In the genomic region with DNA sequence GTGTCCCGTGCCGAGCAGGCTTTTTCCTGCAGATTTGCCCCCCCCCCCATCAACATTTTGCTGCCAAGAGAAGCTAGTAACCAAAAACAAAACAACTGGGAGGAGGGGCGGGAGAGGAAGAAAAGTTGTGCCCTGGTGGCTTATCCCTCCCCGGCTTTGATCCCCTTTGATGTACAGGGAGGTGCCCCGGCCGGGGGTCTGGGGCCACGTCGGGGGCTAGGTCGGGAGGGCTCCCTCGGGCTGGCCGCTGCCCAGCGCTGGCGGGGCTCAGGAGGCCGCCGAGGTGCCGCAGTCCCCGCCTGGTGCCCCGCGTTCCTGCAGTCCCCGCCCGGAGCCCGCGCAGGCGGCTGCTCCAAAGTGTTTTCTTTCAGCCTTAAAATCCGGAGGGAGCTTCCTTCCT, we compare ENCODE assay signal across 8 cellular contexts. TPM values are rescaled to one million over a fixed set of nuclear protein-coding genes. Genes with fewer than 3 reads are reported as not detected.
A peak's percentile ranks its signal among the peaks of the same experiment; 100 is the strongest.
DNase-seq lines count a peak whose midpoint lies in the region; TF ChIP-seq lines count a peak whose summit lies in the region.
"Not testable (repeated sequence)": the region's sequence is repeated elsewhere in the genome, so short reads cannot be mapped to it uniquely, and the experiment has no call there.

No MANE protein-coding gene starts in this region.

- TF ChIP-seq EP300 in tibial nerve (IDR thresholded peaks at IDR 0.05): not testable (repeated sequence)

- TF ChIP-seq POLR2A in adrenal gland (IDR thresholded peaks at IDR 0.05): peak in 1 of 2 donors; percentile 26
- not testable (repeated sequence) for TF ChIP-seq POLR2A in esophagus squamous epithelium (IDR thresholded peaks at IDR 0.05); tibial nerve (IDR thresholded peaks at IDR 0.05)

- DNase-seq in DMS53 (lab: John Stamatoyannopoulos, UW) (peak; percentile 25), adrenal gland (peak; percentile 7 to 58 (median 25)), kidney tubule cell (ENCODE audit: low spot score) (peak; percentile 1)
- DNase-seq in LNCaP clone FGC (ENCODE audit: low read depth); esophagus squamous epithelium (lab: John Stamatoyannopoulos, UW); tibial nerve (ENCODE audit: low spot score in 2 of 2): not testable (repeated sequence)

- not testable (repeated sequence) for H2AFZ ChIP-seq in parathyroid adenoma

- WGBS in adrenal gland, 4 donors: 1% methylated on average over 19 to 24 of the region's 25 CpGs; no CpG with 5 or more reads in 2 of the 4 donors
- no CpG with 5 or more reads among the region's 25 CpGs for WGBS in esophagus squamous epithelium, 2 donors
- WGBS in tibial nerve, 2 donors: 6% methylated on average over 5 to 7 of the region's 25 CpGs

- intact Hi-C loops in adrenal gland (cut with DNase I); esophagus squamous epithelium (cut with DNase I): not testable (repeated sequence)

- H3K9me3 ChIP-seq in adrenal gland (replicated peaks in 1 of 3); esophagus squamous epithelium; parathyroid adenoma (ENCODE audit: control insufficient read depth, low read length); tibial nerve: not testable (repeated sequence)

- H3K27me3 ChIP-seq in adrenal gland; esophagus squamous epithelium; parathyroid adenoma (ENCODE audit: control insufficient read depth, insufficient read depth, low read length); tibial nerve: not testable (repeated sequence)

- peak overlapping the region; percentile 35; the same call in 1 of the 2 replicates for H3K27ac ChIP-seq in VCaP
- H3K27ac ChIP-seq in adrenal gland: peak overlapping the region in 3 of 5 donors; percentile 73 to 83 (median 73)
- peak overlapping the region; percentile 60 to 84 (median 77) for H3K27ac ChIP-seq in esophagus squamous epithelium
- peak overlapping the region; percentile 65 for H3K27ac ChIP-seq in parathyroid adenoma
- peak overlapping the region; percentile 77 to 92 (median 82) for H3K27ac ChIP-seq in tibial nerve

- not testable (repeated sequence) for H3K4me1 ChIP-seq in adrenal gland (replicated peaks in 1 of 2); esophagus squamous epithelium; parathyroid adenoma; tibial nerve

- H3K36me3 ChIP-seq in adrenal gland (replicated peaks in 1 of 2); esophagus squamous epithelium; parathyroid adenoma (ENCODE audit: control insufficient read depth, insufficient read depth, low read length); tibial nerve: not testable (repeated sequence)

- not testable (repeated sequence) for TF ChIP-seq CTCF in LNCaP clone FGC (IDR thresholded peaks at IDR 0.05; ENCODE audit: control insufficient read depth, extremely low read depth, insufficient read depth); VCaP (conservative IDR thresholded peaks at IDR 0.05); adrenal gland (IDR thresholded peaks at IDR 0.05); esophagus squamous epithelium (IDR thresholded peaks at IDR 0.05); parathyroid adenoma (IDR thresholded peaks at IDR 0.05); tibial nerve (IDR thresholded peaks at IDR 0.05)

- not testable (repeated sequence) for H3K79me2 ChIP-seq in parathyroid adenoma

- H3K9ac ChIP-seq in parathyroid adenoma: not testable (repeated sequence)

- H3K4me2 ChIP-seq in parathyroid adenoma (ENCODE audit: low read length): peak overlapping the region; percentile 44

- H3K4me3 ChIP-seq in LNCaP clone FGC (ENCODE audit: low read depth, low read length) (peak overlapping the region; percentile 49), adrenal gland (peak overlapping the region in 1 of 4 donors; percentile 55), esophagus squamous epithelium (peak overlapping the region; percentile 38 to 69 (median 50)), parathyroid adenoma (ENCODE audit: low read depth, low read length) (peak overlapping the region; percentile 44), tibial nerve (peak overlapping the region; percentile 39 to 58 (median 43))

RNA-seq across cellular contexts. Expression of a gene that starts 1.5 kb away (rescaled TPM):
- total RNA-seq in adrenal gland (100 to 1,000 TPM in 2 of 8 donors, 10 to 100 TPM in 6; 38.2 to 119 (median 56.8) TPM), esophagus squamous epithelium (10 to 100 TPM; 23.5 to 39.1 (median 28.1) TPM), tibial nerve (100 to 1,000 TPM in 3 of 4 donors, 10 to 100 TPM in 1; 98.1 to 114 (median 103) TPM)
- polyA plus RNA-seq in adrenal gland: 10 to 100 TPM; 18.9 to 52.8 (median 28.2) TPM

RNA-seq across cellular contexts. Expression of a gene that starts 2.2 kb away (rescaled TPM):
- 1 to 10 TPM in 7 of 8 donors, under 1 TPM in 1; 0.52 to 6.1 (median 3.8) TPM for total RNA-seq in adrenal gland
- 1 to 10 TPM; 1.5 to 3.1 (median 2.6) TPM for polyA plus RNA-seq in adrenal gland
- 1 to 10 TPM in 3 of 4 donors, not detected in 1; 2.5 to 4.2 (median 3.7) TPM for total RNA-seq in esophagus squamous epithelium
- total RNA-seq in tibial nerve: 1 to 10 TPM in 3 of 4 donors, not detected in 1; 1.3 to 3.9 (median 2.9) TPM
